30 cellular contexts compared by ENCODE assay signal in genomic region chr10:50403074-50403473, GRCh38.
"Had no signal": no experiment of that assay in that cellular context is flagged by ENCODE, and none has a peak within 500 bp of the region (broad histone marks: within the 10 kb centered on the region; RNA-seq: fewer than 3 reads in every experiment).

No MANE protein-coding gene starts in this region.

- ATAC-seq: esophagus mucosa; foreskin keratinocyte; gastroesophageal sphincter; heart left ventricle; left lobe of liver; natural killer cell treated with Interleukin-12 subunit alpha and Interleukin-12 subunit beta and Interleukin-15 and Interleukin-18, amount 100 ng/mL, for 72 hours had no signal

- H3K9me3 ChIP-seq: neutrophil, right lobe of liver, stomach, testis had no signal

- H3K4me1 Mint-ChIP-seq: neural crest cell had no signal

- H3K27me3 Mint-ChIP-seq: dendritic cell treated with granulocyte-macrophage colony-stimulating factor and Interleukin-4, amounts not matched to agents 40 ng/mL and 50 ng/mL, for 4 days; memory B cell; naive B cell; natural killer cell treated with Interleukin-12 subunit alpha and Interleukin-12 subunit beta and Interleukin-15 and Interleukin-18, amount 100 ng/mL, for 72 hours; progenitor cell of endocrine pancreas; type B pancreatic cell had no signal

- H3K4me3 Mint-ChIP-seq: dendritic cell treated with granulocyte-macrophage colony-stimulating factor and Interleukin-4, amounts not matched to agents 40 ng/mL and 50 ng/mL, for 4 days; endodermal cell; memory B cell; naive B cell; natural killer cell treated with Interleukin-12 subunit alpha and Interleukin-12 subunit beta and Interleukin-15 and Interleukin-18, amount 100 ng/mL, for 72 hours; neural crest cell; type B pancreatic cell had no signal

- H3K4me1 ChIP-seq: gastroesophageal sphincter, testis had no signal

- DNase-seq: effector CD8-positive, alpha-beta T cell; endodermal cell; foreskin keratinocyte; heart left ventricle; islet precursor cell; naive B cell; right lobe of liver; small intestine; stimulated activated CD4-positive, alpha-beta T cell treated with anti-CD3 and anti-CD28 coated beads, Interleukin-15, amount 100 ng/mL, for 24 hours; stimulated activated CD4-positive, alpha-beta T cell treated with anti-CD3 and anti-CD28 coated beads, Interleukin-4, amount 100 ng/mL, for 1 hour; stimulated activated CD8-positive, alpha-beta memory T cell treated with anti-CD3 and anti-CD28 coated beads, Interleukin-4, amount 100 ng/mL, for 48 hours; stimulated activated naive CD4-positive, alpha-beta T cell treated with Interleukin-2 at 50 U/mL for 16 hours; stomach; substantia nigra; testis; tibial artery had no signal

- H3K4me3 ChIP-seq: gastroesophageal sphincter, heart left ventricle, hepatocyte, lung, right lobe of liver, stomach, testis, tibial artery had no signal

- H3K27ac ChIP-seq: epithelial cell of prostate, foreskin keratinocyte, gastroesophageal sphincter, heart left ventricle, hepatocyte, neutrophil, parathyroid adenoma, stomach, testis, tibial artery had no signal

- H3K27me3 ChIP-seq: foreskin keratinocyte, gastroesophageal sphincter, heart left ventricle, hepatocyte, neutrophil, right lobe of liver, stomach, testis, tibial artery had no signal

- H3K4me2 ChIP-seq: hepatocyte had no signal

- H3K36me3 ChIP-seq: gastroesophageal sphincter, neutrophil, right lobe of liver, stomach, tibial artery had no signal

- H2AFZ ChIP-seq: hepatocyte, parathyroid adenoma had no signal

- H3K27ac Mint-ChIP-seq: dendritic cell treated with granulocyte-macrophage colony-stimulating factor and Interleukin-4, amounts not matched to agents 40 ng/mL and 50 ng/mL, for 4 days; endodermal cell; memory B cell; natural killer cell treated with Interleukin-12 subunit alpha and Interleukin-12 subunit beta and Interleukin-15 and Interleukin-18, amount 100 ng/mL, for 72 hours; progenitor cell of endocrine pancreas; type B pancreatic cell had no signal

- H3K9me3 Mint-ChIP-seq: dendritic cell treated with granulocyte-macrophage colony-stimulating factor and Interleukin-4, amounts not matched to agents 40 ng/mL and 50 ng/mL, for 4 days; endodermal cell; natural killer cell treated with Interleukin-12 subunit alpha and Interleukin-12 subunit beta and Interleukin-15 and Interleukin-18, amount 100 ng/mL, for 72 hours; neural crest cell; type B pancreatic cell had no signal
